Comparison of ENCODE assay signal across 1 cellular context in genomic region chr6:27388293-27389197, GRCh38.
TF ChIP-seq lines count a peak whose summit lies in the region.

ZNF391 (plus strand) TSS chr6:27388759; CDS start chr6:27400371, 11,612 bp downstream.

TF ChIP-seq in K562, 482 proteins besides CTCF, POLR2A, EP300 and RAD21 (continued from another document and continues in another):
- TF ChIP-seq HOXB6 (CRISPR knock-in tag; IDR thresholded peaks at IDR 0.05; ENCODE audit: borderline replicate concordance) = no peak
- TF ChIP-seq SOX6 (IDR thresholded peaks at IDR 0.05) = peak; percentile 81
- TF ChIP-seq ZNF280B (CRISPR knock-in tag; IDR thresholded peaks at IDR 0.05) = no peak
- no peak for TF ChIP-seq ZNF124 (CRISPR knock-in tag; IDR thresholded peaks at IDR 0.05)
- no peak for TF ChIP-seq KAT8 (IDR thresholded peaks at IDR 0.05; ENCODE audit: low read depth)
- peak; percentile 70 for TF ChIP-seq NFIC (IDR thresholded peaks at IDR 0.05)
- TF ChIP-seq FOXM1 (IDR thresholded peaks at IDR 0.05; ENCODE audit: low read depth) = peak; percentile 84
- peak; percentile 55; the same call in 1 of the 2 replicates for TF ChIP-seq FOXM1 (CRISPR knock-in tag; IDR thresholded peaks at IDR 0.05; ENCODE audit: low read depth)
- TF ChIP-seq ETS2 (tag; IDR thresholded peaks at IDR 0.05; ENCODE audit: borderline replicate concordance, poor library complexity, severe bottlenecking) = no peak
- TF ChIP-seq BCL6 (CRISPR knock-in tag; IDR thresholded peaks at IDR 0.05) = peak; percentile 62; the same call in 1 of the 2 replicates
- TF ChIP-seq MTA1 (IDR thresholded peaks at IDR 0.05; ENCODE audit: borderline replicate concordance) = peak; percentile 78; the same call in 1 of the 2 replicates
- peak; percentile 70; the same call in 1 of the 2 replicates for TF ChIP-seq THAP7 (CRISPR knock-in tag; IDR thresholded peaks at IDR 0.05)
- peak; percentile 57 for TF ChIP-seq E2F3 (CRISPR knock-in tag; IDR thresholded peaks at IDR 0.05)
- TF ChIP-seq CHAMP1 (IDR thresholded peaks at IDR 0.05) = peak; percentile 98
- peak; percentile 80 to 93 for TF ChIP-seq CBX3 (IDR thresholded peaks at IDR 0.05; ENCODE audit: borderline replicate concordance in 1 of 2, low read length in 2 of 2)
- TF ChIP-seq ZNF133 (CRISPR knock-in tag; IDR thresholded peaks at IDR 0.05) = no peak
- TF ChIP-seq SIN3A (IDR thresholded peaks at IDR 0.05; ENCODE audit: borderline replicate concordance in 2 of 2, control insufficient read depth in 1 of 2, low read depth in 2 of 2, low read length in 2 of 2) = 0 out of 4 replicates have a peak, but pooled peaks of 1 of the 2 experiments have one; percentile 34
- no peak for TF ChIP-seq SFPQ (IDR thresholded peaks at IDR 0.05; ENCODE audit: low read depth, low read length)
- TF ChIP-seq CEBPZ (IDR thresholded peaks at IDR 0.05; ENCODE audit: borderline replicate concordance, low read depth, low read length) = no peak
- no peak for TF ChIP-seq ZNF3 (CRISPR knock-in tag; IDR thresholded peaks at IDR 0.05)
- TF ChIP-seq CBX5 (IDR thresholded peaks at IDR 0.05; ENCODE audit: borderline replicate concordance, low read depth) = peak; percentile 82; the same call in 1 of the 2 replicates
- TF ChIP-seq MITF (IDR thresholded peaks at IDR 0.05) = peak; percentile 53; the same call in 1 of the 2 replicates
- peak; percentile 98 for TF ChIP-seq UBTF (IDR thresholded peaks at IDR 0.05; ENCODE audit: borderline replicate concordance in 1 of 2, low read depth in 2 of 2, low read length in 2 of 2)
- no peak; the same call in 1 of the 2 replicates for TF ChIP-seq KAT7 (CRISPR knock-in tag; IDR thresholded peaks at IDR 0.05; ENCODE audit: borderline replicate concordance)
- no peak for TF ChIP-seq RBM25 (IDR thresholded peaks at IDR 0.05; ENCODE audit: low read depth, low read length, severe bottlenecking)
- TF ChIP-seq BACH1 (tag; IDR thresholded peaks at IDR 0.05) = no peak
- 0 out of 2 replicates have a peak, but pooled peaks have one; percentile 34 for TF ChIP-seq ZNF740 (CRISPR knock-in tag; IDR thresholded peaks at IDR 0.05)
- no peak for TF ChIP-seq ZNF740 (tag; IDR thresholded peaks at IDR 0.05)
- peak; percentile 76; the same call in 1 of the 2 replicates for TF ChIP-seq ZC3H11A (IDR thresholded peaks at IDR 0.05; ENCODE audit: low read depth, low read length)
- no peak for TF ChIP-seq AFF4 (CRISPR knock-in tag; IDR thresholded peaks at IDR 0.05)
- TF ChIP-seq TOE1 (IDR thresholded peaks at IDR 0.05; ENCODE audit: borderline replicate concordance) = peak; percentile 86
- TF ChIP-seq TOE1 (CRISPR knock-in tag; IDR thresholded peaks at IDR 0.05; ENCODE audit: borderline replicate concordance, low read depth) = peak; percentile 87
- no peak for TF ChIP-seq STAT6 (CRISPR knock-in tag; IDR thresholded peaks at IDR 0.05)
- TF ChIP-seq CCAR2 (IDR thresholded peaks at IDR 0.05; ENCODE audit: low read depth, low read length) = no peak; the same call in 1 of the 2 replicates
